In the genomic region with DNA sequence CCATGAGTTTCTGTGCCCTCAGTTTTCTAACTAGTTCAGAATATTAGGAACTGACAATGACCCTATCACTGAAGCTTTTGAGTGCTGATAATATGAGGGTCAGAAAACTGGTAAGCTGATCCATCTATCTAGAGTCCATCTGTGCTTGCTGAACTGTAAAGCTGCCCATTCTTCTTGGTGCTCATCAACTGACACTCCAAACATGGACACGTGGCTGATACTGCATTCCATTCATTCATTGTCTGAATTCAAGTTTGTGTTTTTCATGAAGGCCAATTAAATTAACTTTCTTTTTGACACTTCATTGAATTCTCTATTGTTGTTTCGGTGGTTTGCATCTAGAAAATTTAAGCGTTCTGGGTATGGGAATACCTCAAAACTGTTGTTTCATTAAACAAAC, we compare ENCODE assay signal across 19 cellular contexts. TPM values are rescaled to one million over a fixed set of nuclear protein-coding genes. Genes with fewer than 3 reads are reported as not detected.
A peak's percentile ranks its signal among the peaks of the same experiment; 100 is the strongest.
DNase-seq lines count a peak whose midpoint lies in the region; FAIRE-seq and TF ChIP-seq lines count a peak whose summit lies in the region.
"Had no signal": no experiment of that assay in that cellular context is flagged by ENCODE, and none has a peak within 500 bp of the region (broad histone marks: within the 10 kb centered on the region; RNA-seq: fewer than 3 reads in every experiment).

No MANE protein-coding gene starts in this region.

- peaks cover 1% of the 10 kb centered on the region for H3K36me3 Mint-ChIP-seq in astrocyte (ENCODE audit: low read depth, unreplicated experiment)
- H3K36me3 Mint-ChIP-seq in nephron (ENCODE audit: low read depth) = peaks cover 62% of the 10 kb centered on the region
- H3K36me3 Mint-ChIP-seq: CD4-positive, alpha-beta memory T cell had no signal

- H3K9me3 ChIP-seq in AG04450 (ENCODE audit: control insufficient read depth, insufficient read depth, low read length) = no peaks in the 10 kb centered on the region
- H3K9me3 ChIP-seq in GM23248 (ENCODE audit: low read depth) = no peaks in the 10 kb centered on the region
- no peaks in the 10 kb centered on the region for H3K9me3 ChIP-seq in astrocyte (ENCODE audit: insufficient read depth, low read depth, low read length)
- no peaks in the 10 kb centered on the region for H3K9me3 ChIP-seq in ovary
- H3K9me3 ChIP-seq: BLaER1 had no signal

- H2AFZ ChIP-seq in GM23248 (no peak overlapping the region), astrocyte (ENCODE audit: low read depth, low read length) (no peak overlapping the region)

- H3K4me3 ChIP-seq in AG04450 (ENCODE audit: low read depth, low read length) (no peak overlapping the region), GM23248 (no peak overlapping the region), astrocyte (ENCODE audit: insufficient read depth, low read depth, low read length) (no peak overlapping the region), ovary (no peak overlapping the region)
- H3K4me3 ChIP-seq: BLaER1 had no signal

- no peak for TF ChIP-seq POLR2A in ovary (IDR thresholded peaks at IDR 0.05)

- H3K4me1 ChIP-seq in GM23248 (ENCODE audit: insufficient read depth) = peaks cover 98% of the 10 kb centered on the region
- peaks cover 84% of the 10 kb centered on the region for H3K4me1 ChIP-seq in astrocyte (ENCODE audit: insufficient read depth, low read length)
- H3K4me1 ChIP-seq in ovary (ENCODE audit: insufficient read depth) = peaks cover 4% of the 10 kb centered on the region

- H3K27me3 ChIP-seq in AG04450 (ENCODE audit: control insufficient read depth, insufficient read depth, low read length) (no peaks in the 10 kb centered on the region), GM23248 (replicated peaks; ENCODE audit: insufficient read depth) (no peaks in the 10 kb centered on the region), astrocyte (ENCODE audit: insufficient read depth, low read length) (no peaks in the 10 kb centered on the region), ovary (no peaks in the 10 kb centered on the region)
- H3K27me3 ChIP-seq: BLaER1 had no signal

- CTCF ChIA-PET in AG04450 (lab: Charles Lee) = interaction anchor here (2.2 kb wide), 1 partner anchor 188 kb away, joined by 11 read pairs; no protein-coding TSS in a partner anchor

- peaks cover 50% of the 10 kb centered on the region for H3K36me3 ChIP-seq in GM23248 (ENCODE audit: low read depth)
- peaks cover 9% of the 10 kb centered on the region for H3K36me3 ChIP-seq in astrocyte (ENCODE audit: insufficient read depth, low read length)
- H3K36me3 ChIP-seq in ovary = no peaks in the 10 kb centered on the region

- H3K4me2 ChIP-seq in GM23248 (ENCODE audit: unreplicated experiment) (peak overlapping the region; percentile 99), astrocyte (ENCODE audit: low read length) (peak overlapping the region; percentile 40)
- H3K4me2 ChIP-seq: BLaER1 had no signal

- H3K9ac ChIP-seq in GM23248 (no peak overlapping the region), astrocyte (ENCODE audit: low read length) (no peak overlapping the region)
- H3K9ac ChIP-seq: BLaER1 had no signal

- no peak for FAIRE-seq in astrocyte (lab: Jason Lieb, UNC)
- FAIRE-seq: A204.1 had no signal

- H3K4me3 Mint-ChIP-seq in astrocyte (ENCODE audit: unreplicated experiment) (no peak overlapping the region), nephron (no peak overlapping the region)
- H3K4me3 Mint-ChIP-seq: CD4-positive, alpha-beta memory T cell had no signal

- WGBS in GM23248 (ENCODE audit: low coverage in 1 of 2, low lambda C conversion rate in 2 of 2, missing lambda C conversion rate in 2 of 2), 2 experiments = 84 to 85% methylated on average over 3 of the region's 3 CpGs
- WGBS in ovary, 3 donors = 78 to 85% (median 83%) methylated on average over 3 of the region's 3 CpGs

- H3K9me2 ChIP-seq in GM23248 (ENCODE audit: insufficient read depth) = no peaks in the 10 kb centered on the region

- H3K27me3 Mint-ChIP-seq in astrocyte (ENCODE audit: low read depth, unreplicated experiment) (no peaks in the 10 kb centered on the region), nephron (ENCODE audit: low read depth) (no peaks in the 10 kb centered on the region)

- in situ Hi-C loops in GM23248 (cut with MboI) = no loop called here

- intact Hi-C loops in ovary (cut with DNase I) = no loop called here

- H3K27ac Mint-ChIP-seq in astrocyte (ENCODE audit: unreplicated experiment) = no peak overlapping the region
- H3K27ac Mint-ChIP-seq in nephron = peak overlapping the region; percentile 60 to 85 (median 70)
- H3K27ac Mint-ChIP-seq: CD4-positive, alpha-beta memory T cell had no signal

- H4K20me1 ChIP-seq in GM23248 (ENCODE audit: insufficient read depth) (no peaks in the 10 kb centered on the region), astrocyte (ENCODE audit: insufficient read depth, low read length) (no peaks in the 10 kb centered on the region)

- H3K79me2 ChIP-seq in GM23248 (ENCODE audit: insufficient read depth) = peaks cover 98% of the 10 kb centered on the region
- H3K79me2 ChIP-seq in astrocyte (ENCODE audit: insufficient read depth, low read length) = peaks cover 95% of the 10 kb centered on the region

- H3K4me1 Mint-ChIP-seq in astrocyte (ENCODE audit: low read depth, unreplicated experiment) (peaks cover 76% of the 10 kb centered on the region), nephron (peaks cover 92% of the 10 kb centered on the region)
- H3K4me1 Mint-ChIP-seq: CD4-positive, alpha-beta memory T cell had no signal

- TF ChIP-seq CTCF in AG04450 (IDR thresholded peaks at IDR 0.05; ENCODE audit: low read depth, low read length) (no peak), astrocyte (IDR thresholded peaks at IDR 0.05; ENCODE audit: insufficient read depth, low read depth, low read length) (no peak), nephron (IDR thresholded peaks at IDR 0.05; ENCODE audit: unreplicated experiment in 3 of 3) (no peak), ovary (IDR thresholded peaks at IDR 0.05) (no peak)

- TF ChIP-seq EP300 in ovary (IDR thresholded peaks at IDR 0.05) = no peak

- DNase-seq in AG04450 (ENCODE audit: low read depth, low spot score) (no peak), GM23248 (no peak), astrocyte (ENCODE audit: low read depth) (no peak), GM03348 (ENCODE audit: low spot score) (no peak), ovary (no peak), HuH-7 (ENCODE audit: low spot score) (no peak), SHP77 (lab: John Stamatoyannopoulos, UW) (no peak)
- DNase-seq: CD4-positive, alpha-beta memory T cell; DMS153; EL; HCEC 1CT; KBM-7; NCI-H1694 treated with DMSO at 0.1 percent for 48 hours; NCI-H748 treated with DMSO at 0.1 percent for 48 hours; SIG-M5 had no signal

- POLR2A ChIA-PET in AG04450 (lab: Yijun Ruan, JAX) = no interaction called here

- peaks cover 97% of the 10 kb centered on the region for H3F3A ChIP-seq in GM23248 (ENCODE audit: insufficient read depth)

- H3K27ac ChIP-seq in AG04450 (ENCODE audit: low read depth, low read length) (peak overlapping the region; percentile 57), GM23248 (peak overlapping the region; percentile 93), astrocyte (ENCODE audit: low read depth, low read length) (peak overlapping the region; percentile 80), ovary (no peak overlapping the region)
- H3K27ac ChIP-seq: BLaER1, HL-60 had no signal

- H3K9me3 Mint-ChIP-seq in astrocyte (ENCODE audit: unreplicated experiment) (no peaks in the 10 kb centered on the region), nephron (no peaks in the 10 kb centered on the region)
- H3K9me3 Mint-ChIP-seq: CD4-positive, alpha-beta memory T cell had no signal

RNA-seq across cellular contexts. Expression of a gene that starts 17.6 kb away (rescaled TPM):
- polyA plus RNA-seq in AG04450 (2011; rRNA removed) = 223 and 329 TPM in 2 replicates
- 115 and 174 TPM in 2 replicates for polyA minus RNA-seq in AG04450 (2011; rRNA and poly(A)+ RNA removed)
- total RNA-seq in GM23248 (2014; rRNA removed; shearing (Covaris generic)) = 1,282 and 1,485 TPM in 2 replicates
- polyA plus RNA-seq in GM23248 (2016; fragmentation: Nextera tagmentation; extraction: Ambion mirVana) = 1,378 and 1,415 TPM in 2 replicates
- 185 and 188 TPM in 2 replicates for total RNA-seq in astrocyte
- total RNA-seq in ovary = 10 to 100 TPM; 17.0 to 65.0 (median 30.9) TPM
- polyA plus RNA-seq in ovary = 100 to 1,000 TPM in 1 of 2 donors, 10 to 100 TPM in 1; 44.6 to 129 TPM

Comparison
In these comparisons a context has a peak if more than half of its experiments do, and no peak if none do; other contexts are left out.
1. H3K27ac ChIP-seq: peak in AG04450 (single experiment), GM23248 (single experiment) and astrocyte (single experiment); none in ovary (0 of 2).